ENCODE assay signal across 17 cellular contexts in genomic region chr2:53075760-53076159, GRCh38.
DNase-seq lines count a peak whose midpoint lies in the region; ATAC-seq lines count a peak whose summit lies in the region.
"Had no signal": no experiment of that assay in that cellular context is flagged by ENCODE, and none has a peak within 500 bp of the region (broad histone marks: within the 10 kb centered on the region; RNA-seq: fewer than 3 reads in every experiment).

No MANE protein-coding gene starts in this region.

- no peak overlapping the region for H3K9ac ChIP-seq in GM23248

- no peaks in the 10 kb centered on the region for H3K27me3 ChIP-seq in GM23248 (replicated peaks; ENCODE audit: insufficient read depth)

- in situ Hi-C loops in GM23248 (cut with MboI), result no loop called here

- H3K9me2 ChIP-seq in GM23248 (ENCODE audit: insufficient read depth), result no peaks in the 10 kb centered on the region

- WGBS in GM23248 (ENCODE audit: low coverage in 1 of 2, low lambda C conversion rate in 2 of 2, missing lambda C conversion rate in 2 of 2), 2 experiments, result 52 to 70% methylated on average over 1 of the region's 1 CpG

- H3K9me3 ChIP-seq in GM23248 (ENCODE audit: low read depth), result no peaks in the 10 kb centered on the region

- no peak overlapping the region for H2AFZ ChIP-seq in GM23248
- H2AFZ ChIP-seq: PC-9 had no signal

- no peak for ATAC-seq in HG03460 (IDR thresholded peaks at IDR 0.05; ENCODE audit: unreplicated experiment)
- ATAC-seq: SK-N-SH treated with all-trans-retinoic acid at 6 μM for 48 hours had no signal

- H4K20me1 ChIP-seq in GM23248 (ENCODE audit: insufficient read depth), result no peaks in the 10 kb centered on the region

- no peak overlapping the region for H3K4me3 ChIP-seq in GM23248
- H3K4me3 ChIP-seq: PC-9 had no signal

- H3K79me2 ChIP-seq in GM23248 (ENCODE audit: insufficient read depth), result no peaks in the 10 kb centered on the region

- no peak overlapping the region for H3K4me2 ChIP-seq in GM23248 (ENCODE audit: unreplicated experiment)
- H3K4me2 ChIP-seq: PC-9 had no signal

- no peaks in the 10 kb centered on the region for H3F3A ChIP-seq in GM23248 (ENCODE audit: insufficient read depth)

- no peaks in the 10 kb centered on the region for H3K4me1 ChIP-seq in GM23248 (ENCODE audit: insufficient read depth)

- H3K27ac ChIP-seq in GM23248, result no peak overlapping the region
- H3K27ac ChIP-seq: C4-2B, PC-9 had no signal

- DNase-seq in NCI-H2171 treated with DMSO at 0.1 percent for 48 hours (lab: John Stamatoyannopoulos, UW), result peak; percentile 14
- DNase-seq in NCI-H2171 (lab: John Stamatoyannopoulos, UW), result no peak
- peak; percentile 3 for DNase-seq in NCI-H1105 (lab: John Stamatoyannopoulos, UW)
- peak; percentile 55 for DNase-seq in RPMI8226
- peak; percentile 28 for DNase-seq in myocyte (ENCODE audit: low read depth)
- DNase-seq in activated effector memory CD4-positive, alpha-beta T cell treated with Interleukin-2 at 50 U/mL for 16 hours, result no peak
- DNase-seq in GM23248, result no peak
- DNase-seq: 8988T, HCEC 1CT, IMR-90, NCI-H1048, NCI-H187, NCI-H526, PC-9 had no signal

- H3K36me3 ChIP-seq in GM23248 (ENCODE audit: low read depth), result no peaks in the 10 kb centered on the region

Comparison
In these comparisons a context has a peak if more than half of its experiments do, and no peak if none do; other contexts are left out.
1. DNase-seq: peak in NCI-H2171 treated with DMSO at 0.1 percent for 48 hours (single experiment), NCI-H1105 (single experiment), RPMI8226 (single experiment) and myocyte (single experiment); none in NCI-H2171 (single experiment), activated effector memory CD4-positive, alpha-beta T cell treated with Interleukin-2 at 50 U/mL for 16 hours (single experiment) and GM23248 (single experiment).